8 cellular contexts compared by ENCODE assay signal in genomic region chr15:78507831-78508160, GRCh38. TPM values are rescaled to one million over a fixed set of nuclear protein-coding genes. Genes with fewer than 3 reads are reported as not detected.
DNase-seq lines count a peak whose midpoint lies in the region; ATAC-seq, FAIRE-seq and TF ChIP-seq lines count a peak whose summit lies in the region.

No MANE protein-coding gene starts in this region.

- no peak for TF ChIP-seq POLR2A in GM12892 (IDR thresholded peaks at IDR 0.05; ENCODE audit: low read depth, low read length)

- H3K27ac ChIP-seq in VCaP: peak overlapping the region; percentile 72
- no peak overlapping the region for H3K27ac ChIP-seq in cardiac muscle cell

- TF ChIP-seq CTCF in VCaP (conservative IDR thresholded peaks at IDR 0.05) (no peak), cardiac muscle cell (IDR thresholded peaks at IDR 0.05; ENCODE audit: low read depth, low read length) (no peak), retinal pigment epithelial cell (conservative IDR thresholded peaks at IDR 0.05; ENCODE audit: low read depth, low read length) (no peak)

- H3K27me3 ChIP-seq in cardiac muscle cell: peaks cover 16% of the 10 kb centered on the region

- peak; percentile 33 for FAIRE-seq in GM12892 (lab: Jason Lieb, UNC)

- no peaks in the 10 kb centered on the region for H3K4me1 ChIP-seq in cardiac muscle cell (ENCODE audit: low read depth)

- DNase-seq in GM12892 (ENCODE audit: insufficient read length) (no peak), cardiac muscle cell (ENCODE audit: low read depth in 1 of 2, low spot score in 1 of 2) (no peak), retinal pigment epithelial cell (ENCODE audit: low read depth) (no peak), HCEC 1CT (no peak), NCI-H345 treated with DMSO at 0.1 percent for 48 hours (lab: John Stamatoyannopoulos, UW; ENCODE audit: unreplicated experiment) (no peak)
- DNase-seq in stimulated activated naive CD4-positive, alpha-beta T cell treated with Interleukin-2 at 50 U/mL for 16 hours (lab: John Stamatoyannopoulos, UW): no peak

- H3K9me3 ChIP-seq in cardiac muscle cell (ENCODE audit: low read depth): no peaks in the 10 kb centered on the region

- ATAC-seq in HG02798 (IDR thresholded peaks at IDR 0.05; ENCODE audit: poor library complexity, unreplicated experiment): peak; percentile 24

- no peaks in the 10 kb centered on the region for H3K36me3 ChIP-seq in cardiac muscle cell

- peak overlapping the region; percentile 57 for H3K4me3 ChIP-seq in cardiac muscle cell
- H3K4me3 ChIP-seq in retinal pigment epithelial cell (ENCODE audit: low read length): peak overlapping the region; percentile 83

RNA-seq across cellular contexts. Expression of gene HYKK, which starts 0.4 kb away (rescaled TPM):
- polyA plus RNA-seq in GM12892 (2012; ENCODE audit: missing spikeins): 2.2 TPM
- 6.1 and 9.2 TPM in 2 replicates for total RNA-seq in cardiac muscle cell
- polyA plus RNA-seq in cardiac muscle cell: 3.7 and 6.4 TPM in 2 replicates

RNA-seq across cellular contexts. Expression of gene PSMA4, which starts 32.4 kb away (rescaled TPM):
- 383 TPM for polyA plus RNA-seq in GM12892 (2012; ENCODE audit: missing spikeins)
- total RNA-seq in cardiac muscle cell: 93.7 and 119 TPM in 2 replicates
- 260 and 264 TPM in 2 replicates for polyA plus RNA-seq in cardiac muscle cell

RNA-seq across cellular contexts. Expression of gene CHRNA5, which starts 57.5 kb away (rescaled TPM):
- 8.4 TPM for polyA plus RNA-seq in GM12892 (2012; ENCODE audit: missing spikeins)
- total RNA-seq in cardiac muscle cell: 2.3 and 4.0 TPM in 2 replicates
- polyA plus RNA-seq in cardiac muscle cell: 12.5 and 12.7 TPM in 2 replicates
